1 cellular context compared by ENCODE assay signal in genomic region chr15:90387534-90388461, GRCh38.
A peak's percentile ranks its signal among the peaks of the same experiment; 100 is the strongest.
TF ChIP-seq lines count a peak whose summit lies in the region.

IQGAP1 (plus strand) TSS chr15:90388242; CDS start chr15:90388342, 100 bp downstream.

TF ChIP-seq in K562, 482 proteins besides CTCF, POLR2A, EP300 and RAD21 (continued from another document):
- TF ChIP-seq E2F6 (IDR thresholded peaks at IDR 0.05; ENCODE audit: borderline replicate concordance in 1 of 2, extremely low read depth in 1 of 2, insufficient read depth in 1 of 2, insufficient read length in 1 of 2, low read depth in 1 of 2, low read length in 1 of 2, poor library complexity in 1 of 2, severe bottlenecking in 1 of 2) (peak; percentile 34 to 74), KDM5B (IDR thresholded peaks at IDR 0.05; ENCODE audit: insufficient replicate concordance, low read depth, low read length) (peak; percentile 80), AFF4 (CRISPR knock-in tag; IDR thresholded peaks at IDR 0.05) (peak; percentile 37; the same call in 1 of the 2 replicates), ZBTB40 (IDR thresholded peaks at IDR 0.05) (0 out of 2 replicates have a peak, but pooled peaks have one; percentile 18), ZBTB40 (CRISPR knock-in tag; IDR thresholded peaks at IDR 0.05) (no peak), MNT (conservative IDR thresholded peaks at IDR 0.05) (0 out of 4 replicates have a peak, but pooled peaks of 1 of the 2 experiments have one; percentile 10), RBBP5 (IDR thresholded peaks at IDR 0.05; ENCODE audit: borderline replicate concordance, insufficient read depth, low read length, poor library complexity, severe bottlenecking) (peak; percentile 35), MLLT1 (IDR thresholded peaks at IDR 0.05) (peak in 1 of 2 experiments; percentile 54; a peak in 1 of 4 replicates), CREM (IDR thresholded peaks at IDR 0.05; ENCODE audit: low read depth) (peak; percentile 40; the same call in 1 of the 2 replicates), BCOR (IDR thresholded peaks at IDR 0.05) (no peak), EWSR1 (IDR thresholded peaks at IDR 0.05; ENCODE audit: borderline replicate concordance, low read depth, partially characterized antibody) (no peak), ERF (CRISPR knock-in tag; IDR thresholded peaks at IDR 0.05) (0 out of 2 replicates have a peak, but pooled peaks have one; percentile 54), BRCA1 (IDR thresholded peaks at IDR 0.05) (no peak), BRCA1 (CRISPR knock-in tag; IDR thresholded peaks at IDR 0.05) (no peak), EHMT2 (IDR thresholded peaks at IDR 0.05) (no peak), ZFPM2 (CRISPR knock-in tag; IDR thresholded peaks at IDR 0.05) (no peak), TBP (optimal IDR thresholded peaks at IDR 0.05; ENCODE audit: low read depth, low read length) (peak; percentile 52), HCFC1 (IDR thresholded peaks at IDR 0.05; ENCODE audit: low read depth, low read length) (peak; percentile 23; the same call in 1 of the 2 replicates)
